Comparison of ENCODE assay signal across 7 cellular contexts in genomic region chr22:21096878-21097277, GRCh38. TPM values are rescaled to one million over a fixed set of nuclear protein-coding genes. Genes with fewer than 3 reads are reported as not detected.
"Had no signal": no experiment of that assay in that cellular context is flagged by ENCODE, and none has a peak within 500 bp of the region (broad histone marks: within the 10 kb centered on the region; RNA-seq: fewer than 3 reads in every experiment).

No MANE protein-coding gene starts in this region.

RNA-seq across cellular contexts. Expression of gene LRRC74B, which starts 51.1 kb away (rescaled TPM):
- total RNA-seq: GM23248, GM23338, H1, H4, H7, H9, HFFc6 had no signal
- polyA plus RNA-seq: GM23248, GM23338, H1 had no signal
